Comparison of ENCODE assay signal across 1 cellular context in the genomic region with DNA sequence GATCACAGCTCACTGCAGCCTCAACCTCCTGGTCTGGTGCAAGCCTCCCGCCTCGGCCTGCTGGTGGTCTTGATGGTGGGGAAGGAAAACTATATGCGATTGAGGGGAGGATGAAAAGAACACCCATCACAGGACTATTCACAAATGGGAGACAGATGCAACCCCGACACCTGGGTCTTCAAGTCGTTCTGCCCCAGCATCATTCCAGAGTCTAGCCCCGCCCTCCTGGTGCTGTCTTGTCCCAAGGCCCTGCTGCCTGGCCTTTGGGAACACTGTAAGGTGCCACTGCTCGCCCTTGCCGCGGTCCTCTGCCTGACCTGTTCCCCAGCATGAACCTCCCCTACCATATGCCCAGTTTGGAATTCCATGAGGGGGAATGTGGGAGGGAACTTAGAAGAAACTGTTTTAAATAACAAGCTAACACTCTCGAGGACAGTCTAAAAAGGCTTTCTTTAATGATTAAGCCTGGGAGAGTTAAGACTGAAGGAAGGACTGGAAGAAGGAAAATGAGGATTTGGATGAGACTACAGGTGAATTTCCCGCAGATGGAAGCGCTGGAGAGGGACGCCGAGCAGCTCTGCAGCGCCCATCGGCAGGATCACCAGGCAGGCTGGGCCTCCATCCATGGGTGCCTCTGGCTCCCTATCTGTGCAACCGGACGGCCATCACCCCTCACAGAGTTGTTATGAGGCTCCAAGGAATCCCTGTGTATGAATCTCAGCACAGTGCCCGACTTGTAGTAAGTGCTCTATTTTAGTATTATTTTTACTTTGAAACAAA.
TF ChIP-seq lines count a peak whose summit lies in the region.

No MANE protein-coding gene starts in this region.

TF ChIP-seq in GM23338, 12 proteins besides CTCF, POLR2A, EP300 and RAD21 (continued from another document):
- TF ChIP-seq EZH2phosphoT487 (IDR thresholded peaks at IDR 0.05; ENCODE audit: unreplicated experiment) (no peak), JUNB (IDR thresholded peaks at IDR 0.05; ENCODE audit: unreplicated experiment) (no peak), ZNF114 (CRISPR knock-in tag; IDR thresholded peaks at IDR 0.05) (no peak), NANOG (IDR thresholded peaks at IDR 0.05; ENCODE audit: borderline replicate concordance) (no peak), EZH2 (IDR thresholded peaks at IDR 0.05; ENCODE audit: low read depth, unreplicated experiment) (no peak), ETS1 (IDR thresholded peaks at IDR 0.05) (no peak), POLR2AphosphoS5 (IDR thresholded peaks at IDR 0.05; ENCODE audit: low read depth) (no peak), STAT1 (IDR thresholded peaks at IDR 0.05; ENCODE audit: unreplicated experiment) (no peak), CREB1 (CRISPR knock-in tag; IDR thresholded peaks at IDR 0.05; ENCODE audit: low read depth) (no peak)
- TF ChIP-seq, protein P1, sequence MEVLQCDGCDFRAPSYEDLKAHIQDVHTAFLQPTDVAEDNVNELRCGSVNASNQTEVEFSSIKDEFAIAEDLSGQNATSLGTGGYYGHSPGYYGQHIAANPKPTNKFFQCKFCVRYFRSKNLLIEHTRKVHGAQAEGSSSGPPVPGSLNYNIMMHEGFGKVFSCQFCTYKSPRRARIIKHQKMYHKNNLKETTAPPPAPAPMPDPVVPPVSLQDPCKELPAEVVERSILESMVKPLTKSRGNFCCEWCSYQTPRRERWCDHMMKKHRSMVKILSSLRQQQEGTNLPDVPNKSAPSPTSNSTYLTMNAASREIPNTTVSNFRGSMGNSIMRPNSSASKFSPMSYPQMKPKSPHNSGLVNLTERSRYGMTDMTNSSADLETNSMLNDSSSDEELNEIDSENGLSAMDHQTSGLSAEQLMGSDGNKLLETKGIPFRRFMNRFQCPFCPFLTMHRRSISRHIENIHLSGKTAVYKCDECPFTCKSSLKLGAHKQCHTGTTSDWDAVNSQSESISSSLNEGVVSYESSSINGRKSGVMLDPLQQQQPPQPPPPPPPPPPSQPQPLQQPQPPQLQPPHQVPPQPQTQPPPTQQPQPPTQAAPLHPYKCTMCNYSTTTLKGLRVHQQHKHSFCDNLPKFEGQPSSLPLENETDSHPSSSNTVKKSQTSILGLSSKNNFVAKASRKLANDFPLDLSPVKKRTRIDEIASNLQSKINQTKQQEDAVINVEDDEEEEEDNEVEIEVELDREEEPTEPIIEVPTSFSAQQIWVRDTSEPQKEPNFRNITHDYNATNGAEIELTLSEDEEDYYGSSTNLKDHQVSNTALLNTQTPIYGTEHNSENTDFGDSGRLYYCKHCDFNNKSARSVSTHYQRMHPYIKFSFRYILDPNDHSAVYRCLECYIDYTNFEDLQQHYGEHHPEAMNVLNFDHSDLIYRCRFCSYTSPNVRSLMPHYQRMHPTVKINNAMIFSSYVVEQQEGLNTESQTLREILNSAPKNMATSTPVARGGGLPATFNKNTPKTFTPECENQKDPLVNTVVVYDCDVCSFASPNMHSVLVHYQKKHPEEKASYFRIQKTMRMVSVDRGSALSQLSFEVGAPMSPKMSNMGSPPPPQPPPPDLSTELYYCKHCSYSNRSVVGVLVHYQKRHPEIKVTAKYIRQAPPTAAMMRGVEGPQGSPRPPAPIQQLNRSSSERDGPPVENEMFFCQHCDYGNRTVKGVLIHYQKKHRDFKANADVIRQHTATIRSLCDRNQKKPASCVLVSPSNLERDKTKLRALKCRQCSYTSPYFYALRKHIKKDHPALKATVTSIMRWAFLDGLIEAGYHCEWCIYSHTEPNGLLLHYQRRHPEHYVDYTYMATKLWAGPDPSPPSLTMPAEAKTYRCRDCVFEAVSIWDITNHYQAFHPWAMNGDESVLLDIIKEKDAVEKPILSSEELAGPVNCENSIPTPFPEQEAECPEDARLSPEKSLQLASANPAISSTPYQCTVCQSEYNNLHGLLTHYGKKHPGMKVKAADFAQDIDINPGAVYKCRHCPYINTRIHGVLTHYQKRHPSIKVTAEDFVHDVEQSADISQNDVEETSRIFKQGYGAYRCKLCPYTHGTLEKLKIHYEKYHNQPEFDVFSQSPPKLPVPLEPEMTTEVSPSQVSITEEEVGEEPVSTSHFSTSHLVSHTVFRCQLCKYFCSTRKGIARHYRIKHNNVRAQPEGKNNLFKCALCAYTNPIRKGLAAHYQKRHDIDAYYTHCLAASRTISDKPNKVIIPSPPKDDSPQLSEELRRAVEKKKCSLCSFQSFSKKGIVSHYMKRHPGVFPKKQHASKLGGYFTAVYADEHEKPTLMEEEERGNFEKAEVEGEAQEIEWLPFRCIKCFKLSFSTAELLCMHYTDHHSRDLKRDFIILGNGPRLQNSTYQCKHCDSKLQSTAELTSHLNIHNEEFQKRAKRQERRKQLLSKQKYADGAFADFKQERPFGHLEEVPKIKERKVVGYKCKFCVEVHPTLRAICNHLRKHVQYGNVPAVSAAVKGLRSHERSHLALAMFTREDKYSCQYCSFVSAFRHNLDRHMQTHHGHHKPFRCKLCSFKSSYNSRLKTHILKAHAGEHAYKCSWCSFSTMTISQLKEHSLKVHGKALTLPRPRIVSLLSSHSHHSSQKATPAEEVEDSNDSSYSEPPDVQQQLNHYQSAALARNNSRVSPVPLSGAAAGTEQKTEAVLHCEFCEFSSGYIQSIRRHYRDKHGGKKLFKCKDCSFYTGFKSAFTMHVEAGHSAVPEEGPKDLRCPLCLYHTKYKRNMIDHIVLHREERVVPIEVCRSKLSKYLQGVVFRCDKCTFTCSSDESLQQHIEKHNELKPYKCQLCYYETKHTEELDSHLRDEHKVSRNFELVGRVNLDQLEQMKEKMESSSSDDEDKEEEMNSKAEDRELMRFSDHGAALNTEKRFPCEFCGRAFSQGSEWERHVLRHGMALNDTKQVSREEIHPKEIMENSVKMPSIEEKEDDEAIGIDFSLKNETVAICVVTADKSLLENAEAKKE (CRISPR knock-in tag; IDR thresholded peaks at IDR 0.05): no peak
- TF ChIP-seq, protein P2, sequence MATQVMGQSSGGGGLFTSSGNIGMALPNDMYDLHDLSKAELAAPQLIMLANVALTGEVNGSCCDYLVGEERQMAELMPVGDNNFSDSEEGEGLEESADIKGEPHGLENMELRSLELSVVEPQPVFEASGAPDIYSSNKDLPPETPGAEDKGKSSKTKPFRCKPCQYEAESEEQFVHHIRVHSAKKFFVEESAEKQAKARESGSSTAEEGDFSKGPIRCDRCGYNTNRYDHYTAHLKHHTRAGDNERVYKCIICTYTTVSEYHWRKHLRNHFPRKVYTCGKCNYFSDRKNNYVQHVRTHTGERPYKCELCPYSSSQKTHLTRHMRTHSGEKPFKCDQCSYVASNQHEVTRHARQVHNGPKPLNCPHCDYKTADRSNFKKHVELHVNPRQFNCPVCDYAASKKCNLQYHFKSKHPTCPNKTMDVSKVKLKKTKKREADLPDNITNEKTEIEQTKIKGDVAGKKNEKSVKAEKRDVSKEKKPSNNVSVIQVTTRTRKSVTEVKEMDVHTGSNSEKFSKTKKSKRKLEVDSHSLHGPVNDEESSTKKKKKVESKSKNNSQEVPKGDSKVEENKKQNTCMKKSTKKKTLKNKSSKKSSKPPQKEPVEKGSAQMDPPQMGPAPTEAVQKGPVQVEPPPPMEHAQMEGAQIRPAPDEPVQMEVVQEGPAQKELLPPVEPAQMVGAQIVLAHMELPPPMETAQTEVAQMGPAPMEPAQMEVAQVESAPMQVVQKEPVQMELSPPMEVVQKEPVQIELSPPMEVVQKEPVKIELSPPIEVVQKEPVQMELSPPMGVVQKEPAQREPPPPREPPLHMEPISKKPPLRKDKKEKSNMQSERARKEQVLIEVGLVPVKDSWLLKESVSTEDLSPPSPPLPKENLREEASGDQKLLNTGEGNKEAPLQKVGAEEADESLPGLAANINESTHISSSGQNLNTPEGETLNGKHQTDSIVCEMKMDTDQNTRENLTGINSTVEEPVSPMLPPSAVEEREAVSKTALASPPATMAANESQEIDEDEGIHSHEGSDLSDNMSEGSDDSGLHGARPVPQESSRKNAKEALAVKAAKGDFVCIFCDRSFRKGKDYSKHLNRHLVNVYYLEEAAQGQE (IDR thresholded peaks at IDR 0.05; ENCODE audit: unreplicated experiment): no peak
